ENCODE assay signal across 9 cellular contexts in the genomic region with DNA sequence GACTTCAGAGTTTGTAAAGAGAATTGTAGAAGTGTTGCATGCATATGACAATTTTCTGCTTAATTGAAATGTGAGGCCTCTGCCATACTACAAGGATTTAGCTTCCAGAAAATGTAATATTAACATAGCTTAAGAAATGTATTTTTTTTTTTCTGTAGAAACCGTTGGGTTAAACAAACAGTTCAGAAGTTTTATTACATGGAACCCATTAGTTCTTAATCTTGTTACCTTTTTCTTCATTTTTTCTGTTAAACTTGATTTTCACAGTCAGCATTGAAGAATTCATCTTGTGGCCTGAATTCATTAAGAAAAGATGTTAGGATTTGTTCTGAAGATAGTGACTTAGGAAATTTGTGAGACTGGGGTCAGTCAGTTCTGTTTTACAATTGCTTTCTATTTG. TPM values are rescaled to one million over a fixed set of nuclear protein-coding genes. Genes with fewer than 3 reads are reported as not detected.
DNase-seq lines count a peak whose midpoint lies in the region; ATAC-seq and TF ChIP-seq lines count a peak whose summit lies in the region.
"Had no signal": no experiment of that assay in that cellular context is flagged by ENCODE, and none has a peak within 500 bp of the region (broad histone marks: within the 10 kb centered on the region; RNA-seq: fewer than 3 reads in every experiment).

No MANE protein-coding gene starts in this region.

- H3K4me1 ChIP-seq in KMS-11 (ENCODE audit: low read depth, poor library complexity, severe bottlenecking) = peaks cover 38% of the 10 kb centered on the region

- H3K4me3 ChIP-seq in BJ (ENCODE audit: low read depth, low read length) (peak overlapping the region; percentile 84), KMS-11 (IDR thresholded peaks at IDR 0.05; ENCODE audit: insufficient read depth, low read depth, low read length) (no peak overlapping the region)

- POLR2A ChIA-PET in BJ (lab: Charles Lee) = no interaction called here

- CTCF ChIA-PET in BJ (lab: Yijun Ruan, JAX) = no interaction called here

- no peaks in the 10 kb centered on the region for H3K36me3 ChIP-seq in BJ (ENCODE audit: control insufficient read depth, insufficient read depth, low read length)
- H3K36me3 ChIP-seq in KMS-11 (ENCODE audit: insufficient read depth) = peaks cover 17% of the 10 kb centered on the region; the same call in 1 of the 2 replicates

- H4K20me1 ChIP-seq in KMS-11 (ENCODE audit: insufficient read depth) = peaks cover 17% of the 10 kb centered on the region

- DNase-seq in BJ (ENCODE audit: low read depth) (no peak), chondrocyte (ENCODE audit: low spot score) (no peak), nephron progenitor cell (no peak), DMS153 (lab: John Stamatoyannopoulos, UW) (no peak), NCI-H2081 (lab: John Stamatoyannopoulos, UW) (no peak)
- no peak for DNase-seq in stimulated activated CD4-positive, alpha-beta T cell treated with anti-CD3 and anti-CD28 coated beads, Interleukin-4, amount 100 ng/mL, for 24 hours
- DNase-seq: activated CD8-positive, alpha-beta memory T cell treated with anti-CD3 and anti-CD28 coated beads for 24 hours had no signal

- peak overlapping the region; percentile 94 for H3K9ac ChIP-seq in KMS-11

- no peaks in the 10 kb centered on the region for H3K27me3 ChIP-seq in BJ (ENCODE audit: control insufficient read depth, insufficient read depth, low read length)
- H3K27me3 ChIP-seq in KMS-11 (ENCODE audit: insufficient read depth, low read depth) = no peaks in the 10 kb centered on the region

- H3K27ac Mint-ChIP-seq in chondrocyte (ENCODE audit: unreplicated experiment) = peak overlapping the region; percentile 52
- H3K27ac Mint-ChIP-seq in nephron progenitor cell = no peak overlapping the region

- TF ChIP-seq CTCF in BJ (IDR thresholded peaks at IDR 0.05; ENCODE audit: insufficient read depth, low read depth, low read length) (no peak), KMS-11 (conservative IDR thresholded peaks at IDR 0.05; ENCODE audit: low read depth, low read length) (no peak), chondrocyte (IDR thresholded peaks at IDR 0.05) (no peak), nephron progenitor cell (IDR thresholded peaks at IDR 0.05) (no peak)

- H3K9me3 Mint-ChIP-seq in chondrocyte (ENCODE audit: low read depth) (no peaks in the 10 kb centered on the region), nephron progenitor cell (no peaks in the 10 kb centered on the region)

- ATAC-seq in GM21737 (IDR thresholded peaks at IDR 0.05; ENCODE audit: unreplicated experiment) = no peak

- no peaks in the 10 kb centered on the region for H3K27me3 Mint-ChIP-seq in chondrocyte (ENCODE audit: low read depth)
- no peaks in the 10 kb centered on the region for H3K27me3 Mint-ChIP-seq in nephron progenitor cell (ENCODE audit: low read depth, poor library complexity)

- H3K36me3 Mint-ChIP-seq in chondrocyte (ENCODE audit: low read depth) (peaks cover 1% of the 10 kb centered on the region), nephron progenitor cell (ENCODE audit: low read depth) (peaks cover 14% of the 10 kb centered on the region)

- H3K4me2 ChIP-seq in KMS-11 = peak overlapping the region; percentile 100

- H2AFZ ChIP-seq in KMS-11 (ENCODE audit: low read depth) = no peak overlapping the region

- H3K79me2 ChIP-seq in KMS-11 (ENCODE audit: insufficient read depth, low read depth) = peaks cover 96% of the 10 kb centered on the region

- peaks cover 55% of the 10 kb centered on the region for H3K4me1 Mint-ChIP-seq in chondrocyte (ENCODE audit: low read depth)
- H3K4me1 Mint-ChIP-seq in nephron progenitor cell = peaks cover 45% of the 10 kb centered on the region

- peak overlapping the region; percentile 98 for H3K27ac ChIP-seq in KMS-11

- H3K4me3 Mint-ChIP-seq in chondrocyte (ENCODE audit: unreplicated experiment) (peak overlapping the region; percentile 58), nephron progenitor cell (peak overlapping the region; percentile 99)

RNA-seq across cellular contexts. Expression of gene PTEN, which starts 4.9 kb away (rescaled TPM):
- polyA plus RNA-seq in BJ (2011; rRNA removed) = 29.6 and 66.9 TPM in 2 replicates
- 55.7 and 87.5 TPM in 2 replicates for polyA minus RNA-seq in BJ (2011; rRNA and poly(A)+ RNA removed)
- 82.9 to 85.4 TPM (median 83.5 TPM) in 3 replicates for total RNA-seq in chondrocyte

RNA-seq across cellular contexts. Expression of gene KLLN, which starts 4.9 kb away (rescaled TPM):
- 0.42 and 0.44 TPM in 2 replicates for polyA plus RNA-seq in BJ (2011; rRNA removed)
- polyA minus RNA-seq in BJ (2011; rRNA and poly(A)+ RNA removed) = 0.47 and 0.57 TPM in 2 replicates
- total RNA-seq in chondrocyte = 0.62 to 0.82 TPM (median 0.72 TPM) in 3 replicates

RNA-seq across cellular contexts. Expression of gene ATAD1, which starts 50.3 kb away (rescaled TPM):
- 13.7 and 36.1 TPM in 2 replicates for polyA plus RNA-seq in BJ (2011; rRNA removed)
- polyA minus RNA-seq in BJ (2011; rRNA and poly(A)+ RNA removed) = 11.1 and 12.3 TPM in 2 replicates
- total RNA-seq in chondrocyte = 50.6 to 55.3 TPM (median 54.9 TPM) in 3 replicates
